ENCODE assay signal across 12 cellular contexts in genomic region chr3:170724599-170724998, GRCh38.
DNase-seq lines count a peak whose midpoint lies in the region; ATAC-seq and TF ChIP-seq lines count a peak whose summit lies in the region.
"Had no signal": no experiment of that assay in that cellular context is flagged by ENCODE, and none has a peak within 500 bp of the region (broad histone marks: within the 10 kb centered on the region; RNA-seq: fewer than 3 reads in every experiment).

No MANE protein-coding gene starts in this region.

- H3K27ac ChIP-seq in uterus, result peak overlapping the region in 1 of 2 donors; percentile 34

- POLR2A ChIA-PET in activated CD4-positive, alpha-beta memory T cell treated with anti-CD3 and anti-CD28 coated beads for 36 hours (lab: Charles Lee), result no interaction called here

- no peak overlapping the region for H3K4me3 Mint-ChIP-seq in activated CD4-positive, alpha-beta memory T cell treated with anti-CD3 and anti-CD28 coated beads for 36 hours

- DNase-seq in NOMO-1 treated with DMSO at 0.1 percent for 48 hours (lab: John Stamatoyannopoulos, UW; ENCODE audit: unreplicated experiment) (peak; percentile 51), NOMO-1 treated with dmso at 0.1 percent for 144 hours (lab: John Stamatoyannopoulos, UW; ENCODE audit: unreplicated experiment) (no peak), astrocyte of the cerebellum (ENCODE audit: low read depth) (peak; percentile 59), left ventricle myocardium superior (no peak), uterus (peak; percentile 45 to 55), C1 segment of cervical spinal cord (lab: John Stamatoyannopoulos, UW) (no peak), hippocampal formation (lab: John Stamatoyannopoulos, UW) (no peak)
- no peak for DNase-seq in activated CD4-positive, alpha-beta memory T cell treated with anti-CD3 and anti-CD28 coated beads for 36 hours
- DNase-seq: amniotic stem cell, GOT3, nucleus accumbens had no signal

- no peak for TF ChIP-seq POLR2A in uterus (IDR thresholded peaks at IDR 0.05)

- no peaks in the 10 kb centered on the region for H3K36me3 Mint-ChIP-seq in activated CD4-positive, alpha-beta memory T cell treated with anti-CD3 and anti-CD28 coated beads for 36 hours

- in situ Hi-C loops in astrocyte of the cerebellum (cut with HindIII; ENCODE audit: low sequenced_read_pairs), result no loop called here

- ATAC-seq in left ventricle myocardium superior, result peak; percentile 71
- ATAC-seq: esophagus mucosa had no signal

- CTCF ChIA-PET in activated CD4-positive, alpha-beta memory T cell treated with anti-CD3 and anti-CD28 coated beads for 36 hours (lab: Charles Lee), result interaction anchor here (0.9 to 1.4 kb wide), 2 partner anchors 87 to 535 kb away, joined by 3 to 4 read pairs; no protein-coding TSS in a partner anchor

- no peak for TF ChIP-seq CTCF in astrocyte of the cerebellum (IDR thresholded peaks at IDR 0.05; ENCODE audit: low read depth, low read length, missing control alignments)
- TF ChIP-seq CTCF in uterus (IDR thresholded peaks at IDR 0.05), result no peak

- no peak overlapping the region for H3K27ac Mint-ChIP-seq in activated CD4-positive, alpha-beta memory T cell treated with anti-CD3 and anti-CD28 coated beads for 36 hours

- no peaks in the 10 kb centered on the region for H3K4me1 Mint-ChIP-seq in activated CD4-positive, alpha-beta memory T cell treated with anti-CD3 and anti-CD28 coated beads for 36 hours (ENCODE audit: low read depth)

- intact Hi-C loops in left ventricle myocardium superior (cut with micrococcal nuclease), result no loop called here
- intact Hi-C loops in uterus (cut with DNase I; ENCODE audit: low total_unique reads), result no loop called here
- intact Hi-C loops in activated CD4-positive, alpha-beta memory T cell treated with anti-CD3 and anti-CD28 coated beads for 36 hours (cut with micrococcal nuclease), result no loop called here

- H3K4me1 ChIP-seq in uterus, result no peaks in the 10 kb centered on the region

- H3K27me3 Mint-ChIP-seq in activated CD4-positive, alpha-beta memory T cell treated with anti-CD3 and anti-CD28 coated beads for 36 hours, result no peaks in the 10 kb centered on the region

- H3K9me3 Mint-ChIP-seq in activated CD4-positive, alpha-beta memory T cell treated with anti-CD3 and anti-CD28 coated beads for 36 hours, result no peaks in the 10 kb centered on the region

- H3K4me3 ChIP-seq in astrocyte of the cerebellum (ENCODE audit: low read depth, low read length) (no peak overlapping the region), uterus (no peak overlapping the region)

- H3K27me3 ChIP-seq in uterus, result no peaks in the 10 kb centered on the region

- H3K36me3 ChIP-seq in uterus, result no peaks in the 10 kb centered on the region

- no peaks in the 10 kb centered on the region for H3K9me3 ChIP-seq in uterus

Comparison
In these comparisons a context has a peak if more than half of its experiments do, and no peak if none do; other contexts are left out.
1. DNase-seq: peak in NOMO-1 treated with DMSO at 0.1 percent for 48 hours (single experiment), astrocyte of the cerebellum (single experiment) and uterus (2 of 2); none in NOMO-1 treated with dmso at 0.1 percent for 144 hours (single experiment), left ventricle myocardium superior (single experiment), activated CD4-positive, alpha-beta memory T cell treated with anti-CD3 and anti-CD28 coated beads for 36 hours (single experiment), C1 segment of cervical spinal cord (0 of 14) and hippocampal formation (0 of 2).